ENCODE assay signal across 2 cellular contexts in the genomic region with DNA sequence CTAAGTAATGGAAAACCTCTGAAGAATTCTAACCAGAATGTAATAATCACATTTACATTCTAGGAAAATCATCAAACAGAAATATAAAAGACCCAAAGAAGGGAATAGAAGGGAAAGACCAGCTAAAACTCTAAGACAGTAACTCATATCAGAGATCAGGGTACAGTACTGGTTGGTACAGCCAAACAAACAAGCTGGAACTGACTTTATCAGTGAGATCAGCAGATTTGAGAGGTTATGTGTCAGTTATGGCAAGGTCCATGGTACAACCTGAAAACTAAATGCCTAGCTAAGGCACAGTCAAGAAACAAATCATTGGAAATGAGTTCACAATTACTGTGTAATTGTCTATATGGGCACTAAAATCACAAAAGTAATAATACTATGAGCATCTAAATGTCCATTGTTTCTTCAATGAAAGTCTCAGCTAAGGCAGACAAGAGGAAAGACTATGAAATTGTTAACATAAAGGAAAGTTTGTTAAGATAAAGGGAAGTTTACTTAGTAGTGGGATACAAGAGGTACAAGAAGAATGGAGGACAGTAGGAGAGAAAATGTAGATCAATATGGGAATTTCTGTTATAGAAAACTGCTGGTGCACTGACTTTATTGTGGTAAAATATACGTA.
TF ChIP-seq lines count a peak whose summit lies in the region.

No MANE protein-coding gene starts in this region.

TF ChIP-seq in HEK293, 187 proteins besides CTCF, POLR2A, EP300 and RAD21 (continued from another document):
- TF ChIP-seq, protein P1, sequence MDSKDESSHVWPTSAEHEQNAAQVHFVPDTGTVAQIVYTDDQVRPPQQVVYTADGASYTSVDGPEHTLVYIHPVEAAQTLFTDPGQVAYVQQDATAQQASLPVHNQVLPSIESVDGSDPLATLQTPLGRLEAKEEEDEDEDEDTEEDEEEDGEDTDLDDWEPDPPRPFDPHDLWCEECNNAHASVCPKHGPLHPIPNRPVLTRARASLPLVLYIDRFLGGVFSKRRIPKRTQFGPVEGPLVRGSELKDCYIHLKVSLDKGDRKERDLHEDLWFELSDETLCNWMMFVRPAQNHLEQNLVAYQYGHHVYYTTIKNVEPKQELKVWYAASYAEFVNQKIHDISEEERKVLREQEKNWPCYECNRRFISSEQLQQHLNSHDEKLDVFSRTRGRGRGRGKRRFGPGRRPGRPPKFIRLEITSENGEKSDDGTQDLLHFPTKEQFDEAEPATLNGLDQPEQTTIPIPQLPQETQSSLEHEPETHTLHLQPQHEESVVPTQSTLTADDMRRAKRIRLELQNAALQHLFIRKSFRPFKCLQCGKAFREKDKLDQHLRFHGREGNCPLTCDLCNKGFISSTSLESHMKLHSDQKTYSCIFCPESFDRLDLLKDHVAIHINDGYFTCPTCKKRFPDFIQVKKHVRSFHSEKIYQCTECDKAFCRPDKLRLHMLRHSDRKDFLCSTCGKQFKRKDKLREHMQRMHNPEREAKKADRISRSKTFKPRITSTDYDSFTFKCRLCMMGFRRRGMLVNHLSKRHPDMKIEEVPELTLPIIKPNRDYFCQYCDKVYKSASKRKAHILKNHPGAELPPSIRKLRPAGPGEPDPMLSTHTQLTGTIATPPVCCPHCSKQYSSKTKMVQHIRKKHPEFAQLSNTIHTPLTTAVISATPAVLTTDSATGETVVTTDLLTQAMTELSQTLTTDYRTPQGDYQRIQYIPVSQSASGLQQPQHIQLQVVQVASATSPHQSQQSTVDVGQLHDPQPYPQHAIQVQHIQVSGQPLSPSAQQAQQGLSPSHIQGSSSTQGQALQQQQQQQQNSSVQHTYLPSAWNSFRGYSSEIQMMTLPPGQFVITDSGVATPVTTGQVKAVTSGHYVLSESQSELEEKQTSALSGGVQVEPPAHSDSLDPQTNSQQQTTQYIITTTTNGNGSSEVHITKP (tag by site-specific recombination; IDR thresholded peaks at IDR 0.05), result peak; percentile 48

TF ChIP-seq in SK-N-SH treated with all-trans-retinoic acid at 6 μM for 48 hours, 23 proteins besides CTCF, POLR2A, EP300 and RAD21 (continued from another document):
- TF ChIP-seq, protein P2, sequence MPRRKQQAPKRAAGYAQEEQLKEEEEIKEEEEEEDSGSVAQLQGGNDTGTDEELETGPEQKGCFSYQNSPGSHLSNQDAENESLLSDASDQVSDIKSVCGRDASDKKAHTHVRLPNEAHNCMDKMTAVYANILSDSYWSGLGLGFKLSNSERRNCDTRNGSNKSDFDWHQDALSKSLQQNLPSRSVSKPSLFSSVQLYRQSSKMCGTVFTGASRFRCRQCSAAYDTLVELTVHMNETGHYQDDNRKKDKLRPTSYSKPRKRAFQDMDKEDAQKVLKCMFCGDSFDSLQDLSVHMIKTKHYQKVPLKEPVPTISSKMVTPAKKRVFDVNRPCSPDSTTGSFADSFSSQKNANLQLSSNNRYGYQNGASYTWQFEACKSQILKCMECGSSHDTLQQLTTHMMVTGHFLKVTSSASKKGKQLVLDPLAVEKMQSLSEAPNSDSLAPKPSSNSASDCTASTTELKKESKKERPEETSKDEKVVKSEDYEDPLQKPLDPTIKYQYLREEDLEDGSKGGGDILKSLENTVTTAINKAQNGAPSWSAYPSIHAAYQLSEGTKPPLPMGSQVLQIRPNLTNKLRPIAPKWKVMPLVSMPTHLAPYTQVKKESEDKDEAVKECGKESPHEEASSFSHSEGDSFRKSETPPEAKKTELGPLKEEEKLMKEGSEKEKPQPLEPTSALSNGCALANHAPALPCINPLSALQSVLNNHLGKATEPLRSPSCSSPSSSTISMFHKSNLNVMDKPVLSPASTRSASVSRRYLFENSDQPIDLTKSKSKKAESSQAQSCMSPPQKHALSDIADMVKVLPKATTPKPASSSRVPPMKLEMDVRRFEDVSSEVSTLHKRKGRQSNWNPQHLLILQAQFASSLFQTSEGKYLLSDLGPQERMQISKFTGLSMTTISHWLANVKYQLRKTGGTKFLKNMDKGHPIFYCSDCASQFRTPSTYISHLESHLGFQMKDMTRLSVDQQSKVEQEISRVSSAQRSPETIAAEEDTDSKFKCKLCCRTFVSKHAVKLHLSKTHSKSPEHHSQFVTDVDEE (CRISPR knock-in tag; IDR thresholded peaks at IDR 0.05), result no peak
- TF ChIP-seq TCF4 (CRISPR knock-in tag; IDR thresholded peaks at IDR 0.05; ENCODE audit: borderline replicate concordance), result no peak
- TF ChIP-seq ZFP3 (CRISPR knock-in tag; IDR thresholded peaks at IDR 0.05), result no peak
- no peak for TF ChIP-seq ARNTL (CRISPR knock-in tag; IDR thresholded peaks at IDR 0.05; ENCODE audit: borderline replicate concordance, low read depth)
- no peak for TF ChIP-seq ZFP30 (CRISPR knock-in tag; IDR thresholded peaks at IDR 0.05)
- TF ChIP-seq, protein P3, sequence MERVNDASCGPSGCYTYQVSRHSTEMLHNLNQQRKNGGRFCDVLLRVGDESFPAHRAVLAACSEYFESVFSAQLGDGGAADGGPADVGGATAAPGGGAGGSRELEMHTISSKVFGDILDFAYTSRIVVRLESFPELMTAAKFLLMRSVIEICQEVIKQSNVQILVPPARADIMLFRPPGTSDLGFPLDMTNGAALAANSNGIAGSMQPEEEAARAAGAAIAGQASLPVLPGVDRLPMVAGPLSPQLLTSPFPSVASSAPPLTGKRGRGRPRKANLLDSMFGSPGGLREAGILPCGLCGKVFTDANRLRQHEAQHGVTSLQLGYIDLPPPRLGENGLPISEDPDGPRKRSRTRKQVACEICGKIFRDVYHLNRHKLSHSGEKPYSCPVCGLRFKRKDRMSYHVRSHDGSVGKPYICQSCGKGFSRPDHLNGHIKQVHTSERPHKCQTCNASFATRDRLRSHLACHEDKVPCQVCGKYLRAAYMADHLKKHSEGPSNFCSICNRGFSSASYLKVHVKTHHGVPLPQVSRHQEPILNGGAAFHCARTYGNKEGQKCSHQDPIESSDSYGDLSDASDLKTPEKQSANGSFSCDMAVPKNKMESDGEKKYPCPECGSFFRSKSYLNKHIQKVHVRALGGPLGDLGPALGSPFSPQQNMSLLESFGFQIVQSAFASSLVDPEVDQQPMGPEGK (CRISPR knock-in tag; IDR thresholded peaks at IDR 0.05; ENCODE audit: borderline replicate concordance), result no peak
TF ChIP-seq in SK-N-SH treated with all-trans-retinoic acid at 6 μM for 48 hours: peak in this region for 0.
